Comparison of ENCODE assay signal across 18 cellular contexts in the genomic region with DNA sequence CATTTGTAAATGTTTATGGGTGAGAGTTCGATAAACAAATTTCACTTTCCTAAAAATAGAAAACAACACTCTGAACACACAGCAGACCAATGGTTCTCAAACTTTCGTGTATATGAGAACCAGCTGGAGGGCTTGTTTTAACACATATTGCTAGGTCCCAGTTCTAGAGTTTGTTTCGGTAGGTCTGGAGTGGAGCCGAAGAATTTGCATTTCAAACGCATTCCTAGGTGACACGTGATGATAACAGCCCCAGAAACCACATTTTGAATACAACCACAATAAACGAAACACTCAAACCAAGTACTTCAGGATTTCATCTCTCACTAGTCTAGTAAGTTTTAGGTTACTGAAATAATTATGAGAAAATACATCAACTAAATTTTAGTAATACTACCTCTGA. TPM values are rescaled to one million over a fixed set of nuclear protein-coding genes. Genes with fewer than 3 reads are reported as not detected.
DNase-seq lines count a peak whose midpoint lies in the region; ATAC-seq and TF ChIP-seq lines count a peak whose summit lies in the region.
"Had no signal": no experiment of that assay in that cellular context is flagged by ENCODE, and none has a peak within 500 bp of the region (broad histone marks: within the 10 kb centered on the region; RNA-seq: fewer than 3 reads in every experiment).

No MANE protein-coding gene starts in this region.

- in situ Hi-C loops in IMR-90 (cut with MboI; ENCODE audit: low sequenced_read_pairs), result no loop called here

- no peaks in the 10 kb centered on the region for H3K9me3 ChIP-seq in IMR-90 (ENCODE audit: control insufficient read depth, insufficient read depth, low read length)
- H3K9me3 ChIP-seq in thyroid gland, result no peaks in the 10 kb centered on the region
- H3K9me3 ChIP-seq: SJCRH30 had no signal

- dilution Hi-C loops in IMR-90 (cut with HindIII; ENCODE audit: low sequenced_read_pairs, unreplicated experiment), result no loop called here

- no peak overlapping the region for H2BK15ac ChIP-seq in IMR-90 (ENCODE audit: low read depth, low read length)

- WGBS in IMR-90 (ENCODE audit: extremely low coverage in 2 of 2, insufficient read length in 1 of 2), 2 experiments, result no CpG with 5 or more reads among the region's 7 CpGs
- 88 to 94% methylated on average over 7 of the region's 7 CpGs for WGBS in thyroid gland, 2 donors

- H2AK9ac ChIP-seq in IMR-90 (replicated peaks; ENCODE audit: low read depth, low read length, poor library complexity), result no peak overlapping the region

- no peak overlapping the region for H3K14ac ChIP-seq in IMR-90 (replicated peaks; ENCODE audit: low read depth, low read length)

- H3K27me3 ChIP-seq in IMR-90 (ENCODE audit: control insufficient read depth, insufficient read depth, low read length) (no peaks in the 10 kb centered on the region), thyroid gland (no peaks in the 10 kb centered on the region)
- H3K27me3 ChIP-seq: SJCRH30 had no signal

- H3K4me2 ChIP-seq in IMR-90 (ENCODE audit: low read depth, low read length), result no peak overlapping the region

- H3K18ac ChIP-seq in IMR-90 (ENCODE audit: low read depth, low read length), result no peak overlapping the region

- H4K8ac ChIP-seq in IMR-90 (ENCODE audit: low read depth in 2 of 2, low read length in 2 of 2), result no peak overlapping the region

- H3K9me1 ChIP-seq in IMR-90 (ENCODE audit: insufficient read depth, low read length), result 0 out of 2 replicates have a peak, but pooled peaks cover 5% of the 10 kb centered on the region

- no peak overlapping the region for H4K91ac ChIP-seq in IMR-90 (ENCODE audit: insufficient read depth, low read depth, low read length)

- no peak overlapping the region for H3K9ac ChIP-seq in IMR-90 (ENCODE audit: low read depth, low read length)

- POLR2A ChIA-PET in IMR-90 (lab: Charles Lee; ENCODE audit: unreplicated experiment), result interaction anchor here (0.6 kb wide), 1 partner anchor 13 kb away, joined by 6 read pairs; no protein-coding TSS in a partner anchor

- H3K4me1 ChIP-seq in IMR-90 (ENCODE audit: control insufficient read depth, insufficient read depth, low read length) (no peaks in the 10 kb centered on the region), thyroid gland (no peaks in the 10 kb centered on the region)
- H3K4me1 ChIP-seq: SJCRH30 had no signal

- H3K27ac Mint-ChIP-seq in activated T-cell treated with anti-CD3 and anti-CD28 coated beads, Interleukin-2, amount 50 U/mL, for 24 hours, result peak overlapping the region; percentile 26
- H3K27ac Mint-ChIP-seq in memory B cell, result no peak overlapping the region
- H3K27ac Mint-ChIP-seq: H9 had no signal

- intact Hi-C loops in IMR-90 (cut with micrococcal nuclease), result loop anchor here (1.0 kb wide), 1 partner anchor 44 kb away; no protein-coding TSS in a partner anchor
- intact Hi-C loops in thyroid gland (cut with DNase I), result no loop called here

- no TSS peak for BruUV-seq in IMR-90 (replicated peaks; lab: Mats Ljungman, UMichigan)

- no peak overlapping the region for H2AK5ac ChIP-seq in IMR-90 (ENCODE audit: low read depth, low read length)

- H4K5ac ChIP-seq in IMR-90 (ENCODE audit: low read depth, low read length), result no peak overlapping the region

- TF ChIP-seq RAD21 in IMR-90 (IDR thresholded peaks at IDR 0.05; ENCODE audit: low read length), result no peak

- DNase-seq in activated T-cell treated with anti-CD3 and anti-CD28 coated beads, Interleukin-2, amount 50 U/mL, for 24 hours, result no peak
- DNase-seq in activated T-cell treated with anti-CD3 and anti-CD28 coated beads for 4 hours, result no peak
- peak; percentile 31 for DNase-seq in IMR-90
- DNase-seq in astrocyte of the hippocampus (ENCODE audit: low read depth, low spot score), result peak; percentile 87
- no peak for DNase-seq in memory B cell (ENCODE audit: low spot score in 2 of 2)
- no peak for DNase-seq in thyroid gland
- DNase-seq in AML-193 (lab: John Stamatoyannopoulos, UW), result no peak
- no peak for DNase-seq in stimulated activated CD4-positive, alpha-beta T cell treated with anti-CD3 and anti-CD28 coated beads, Interleukin-4, amount 100 ng/mL, for 24 hours
- DNase-seq: COR-L47, H9, NCI-H1436 treated with DMSO at 0.1 percent for 48 hours, NCI-H2029 treated with DMSO at 0.1 percent for 48 hours, NCI-H345, PC-3, SJCRH30 had no signal

- H2AFZ ChIP-seq in IMR-90 (replicated peaks; ENCODE audit: low read length, poor library complexity), result no peak overlapping the region

- H3K56ac ChIP-seq in IMR-90 (ENCODE audit: extremely low read depth, insufficient read depth, low read length), result no peak overlapping the region

- H3K36me3 ChIP-seq in IMR-90 (ENCODE audit: control insufficient read depth, insufficient read depth, low read length) (peaks cover 41% of the 10 kb centered on the region), thyroid gland (peaks cover 20 to 54% of the 10 kb centered on the region in 2 donors)

- no peak for TF ChIP-seq CTCF in IMR-90 (conservative IDR thresholded peaks at IDR 0.05; ENCODE audit: low read depth, low read length)
- TF ChIP-seq CTCF in thyroid gland (IDR thresholded peaks at IDR 0.05), result no peak

- no peaks in the 10 kb centered on the region for H3K27me3 Mint-ChIP-seq in activated T-cell treated with anti-CD3 and anti-CD28 coated beads, Interleukin-2, amount 50 U/mL, for 24 hours
- no peaks in the 10 kb centered on the region for H3K27me3 Mint-ChIP-seq in memory B cell

- H3K79me1 ChIP-seq in IMR-90 (ENCODE audit: low read depth in 1 of 2, low read length in 2 of 2), result peaks cover 13 to 50% of the 10 kb centered on the region in 2 experiments

- no peak overlapping the region for H2BK5ac ChIP-seq in IMR-90 (ENCODE audit: low read depth, low read length, poor library complexity, severe bottlenecking)

- peaks cover 19% of the 10 kb centered on the region; the same call in 1 of the 2 replicates for H4K20me1 ChIP-seq in IMR-90 (ENCODE audit: insufficient read depth, low read length)

- peaks cover 84% of the 10 kb centered on the region for H3K36me3 Mint-ChIP-seq in activated T-cell treated with anti-CD3 and anti-CD28 coated beads, Interleukin-2, amount 50 U/mL, for 24 hours (ENCODE audit: low read depth)
- H3K36me3 Mint-ChIP-seq in memory B cell, result peaks cover 43% of the 10 kb centered on the region

- peaks cover 14% of the 10 kb centered on the region for H3K4me1 Mint-ChIP-seq in activated T-cell treated with anti-CD3 and anti-CD28 coated beads, Interleukin-2, amount 50 U/mL, for 24 hours (ENCODE audit: low read depth)
- H3K4me1 Mint-ChIP-seq in memory B cell, result no peaks in the 10 kb centered on the region
- H3K4me1 Mint-ChIP-seq: H9 had no signal

- CTCF ChIA-PET in IMR-90 (lab: Yijun Ruan, JAX), result no interaction called here

- H3K4me3 ChIP-seq in IMR-90 (ENCODE audit: insufficient read depth, low read depth, low read length) (no peak overlapping the region), thyroid gland (replicated peaks in 1 of 3) (no peak overlapping the region)
- H3K4me3 ChIP-seq: K562, SJCRH30 had no signal

- no peak overlapping the region for H2BK120ac ChIP-seq in IMR-90 (ENCODE audit: low read depth, low read length)

- H3K27ac ChIP-seq in IMR-90 (ENCODE audit: insufficient read depth, low read length), result no peak overlapping the region
- no peak overlapping the region for H3K27ac ChIP-seq in thyroid gland
- H3K27ac ChIP-seq: HL-60, RWPE1, SJCRH30 had no signal

- H3K4ac ChIP-seq in IMR-90 (ENCODE audit: low read depth, low read length), result no peak overlapping the region

- H2BK20ac ChIP-seq in IMR-90 (ENCODE audit: low read depth, low read length), result no peak overlapping the region

- H3K23ac ChIP-seq in IMR-90 (ENCODE audit: low read depth, low read length), result no peak overlapping the region

- TF ChIP-seq POLR2A in IMR-90 (IDR thresholded peaks at IDR 0.05; ENCODE audit: low read depth, low read length) (no peak), thyroid gland (IDR thresholded peaks at IDR 0.05) (no peak)

- no peak overlapping the region for H3K4me3 Mint-ChIP-seq in activated T-cell treated with anti-CD3 and anti-CD28 coated beads, Interleukin-2, amount 50 U/mL, for 24 hours
- H3K4me3 Mint-ChIP-seq in memory B cell, result no peak overlapping the region
- H3K4me3 Mint-ChIP-seq: H9 had no signal

- ATAC-seq in IMR-90 (ENCODE audit: low read depth), result peak; percentile 70
- ATAC-seq in memory B cell (ENCODE audit: low read depth), result peak; percentile 37
- ATAC-seq: K562, PC-3 had no signal

- H3K9me3 Mint-ChIP-seq in activated T-cell treated with anti-CD3 and anti-CD28 coated beads, Interleukin-2, amount 50 U/mL, for 24 hours, result no peaks in the 10 kb centered on the region
- no peaks in the 10 kb centered on the region for H3K9me3 Mint-ChIP-seq in memory B cell
- H3K9me3 Mint-ChIP-seq: H9 had no signal

TF ChIP-seq in IMR-90, 13 proteins besides CTCF, POLR2A, EP300 and RAD21:
- TF ChIP-seq RFX5 (IDR thresholded peaks at IDR 0.05; ENCODE audit: low read depth, low read length), result no peak
- no peak for TF ChIP-seq MAFK (IDR thresholded peaks at IDR 0.05; ENCODE audit: low read depth, low read length)
- TF ChIP-seq, protein P1, sequence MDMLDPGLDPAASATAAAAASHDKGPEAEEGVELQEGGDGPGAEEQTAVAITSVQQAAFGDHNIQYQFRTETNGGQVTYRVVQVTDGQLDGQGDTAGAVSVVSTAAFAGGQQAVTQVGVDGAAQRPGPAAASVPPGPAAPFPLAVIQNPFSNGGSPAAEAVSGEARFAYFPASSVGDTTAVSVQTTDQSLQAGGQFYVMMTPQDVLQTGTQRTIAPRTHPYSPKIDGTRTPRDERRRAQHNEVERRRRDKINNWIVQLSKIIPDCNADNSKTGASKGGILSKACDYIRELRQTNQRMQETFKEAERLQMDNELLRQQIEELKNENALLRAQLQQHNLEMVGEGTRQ (IDR thresholded peaks at IDR 0.05; ENCODE audit: low read depth, low read length), result peak; percentile 32; the same call in 1 of the 2 replicates

RNA-seq across cellular contexts. Expression of a gene that starts 17.1 kb away (rescaled TPM):
- total RNA-seq in IMR-90 (2012; rRNA removed) (417 and 609 TPM in 2 replicates), thyroid gland (10 to 100 TPM; 59.4 to 77.9 (median 67.4) TPM)
- polyA plus RNA-seq in IMR-90 (2012; rRNA removed), result 131 and 141 TPM in 2 replicates
- polyA plus RNA-seq in IMR-90 (2012; cell fraction: cytosol; rRNA removed), result 74.8 and 158 TPM in 2 replicates
- polyA plus RNA-seq in IMR-90 (2012; cell fraction: nucleus; rRNA removed; ENCODE audit: low replicate concordance), result 29.5 and 104 TPM in 2 replicates

RNA-seq across cellular contexts. Expression of a gene that starts 28.2 kb away (rescaled TPM):
- total RNA-seq in IMR-90 (2012; rRNA removed) (10.6 and 12.8 TPM in 2 replicates), thyroid gland (10 to 100 TPM; 11.3 to 33.7 (median 18.2) TPM)
- 11.2 and 11.9 TPM in 2 replicates for polyA plus RNA-seq in IMR-90 (2012; rRNA removed)
- polyA plus RNA-seq in IMR-90 (2012; cell fraction: cytosol; rRNA removed), result 3.0 and 3.4 TPM in 2 replicates
- polyA plus RNA-seq in IMR-90 (2012; cell fraction: nucleus; rRNA removed; ENCODE audit: low replicate concordance), result 3.1 and 8.4 TPM in 2 replicates

Comparison
In these comparisons a context has a peak if more than half of its experiments do, and no peak if none do; other contexts are left out.
1. DNase-seq: peak in IMR-90 (single experiment) and astrocyte of the hippocampus (single experiment); none in activated T-cell treated with anti-CD3 and anti-CD28 coated beads, Interleukin-2, amount 50 U/mL, for 24 hours (single experiment), activated T-cell treated with anti-CD3 and anti-CD28 coated beads for 4 hours (single experiment), memory B cell (0 of 2), thyroid gland (0 of 2), AML-193 (0 of 2) and stimulated activated CD4-positive, alpha-beta T cell treated with anti-CD3 and anti-CD28 coated beads, Interleukin-4, amount 100 ng/mL, for 24 hours (single experiment).